ENCODE assay signal across 9 cellular contexts in genomic region chr4:84681488-84682274, GRCh38.
DNase-seq lines count a peak whose midpoint lies in the region; ATAC-seq and TF ChIP-seq lines count a peak whose summit lies in the region.
"Had no signal": no experiment of that assay in that cellular context is flagged by ENCODE, and none has a peak within 500 bp of the region (broad histone marks: within the 10 kb centered on the region; RNA-seq: fewer than 3 reads in every experiment).

No MANE protein-coding gene starts in this region.

- TF ChIP-seq CTCF in SK-N-SH (IDR thresholded peaks at IDR 0.05), result peak; percentile 40
- peak; percentile 8 for TF ChIP-seq CTCF in fibroblast of the aortic adventitia (IDR thresholded peaks at IDR 0.05; ENCODE audit: insufficient read depth, low read length)
- TF ChIP-seq CTCF in natural killer cell (IDR thresholded peaks at IDR 0.05), result no peak

- H3K27me3 Mint-ChIP-seq in natural killer cell (ENCODE audit: low read depth in 2 of 2), result no peaks in the 10 kb centered on the region

- H3K9me3 ChIP-seq in SK-N-SH (no peaks in the 10 kb centered on the region), MG63 (no peaks in the 10 kb centered on the region)
- H3K9me3 ChIP-seq: testis had no signal

- H3K36me3 ChIP-seq in SK-N-SH (replicated peaks in 1 of 2; ENCODE audit: control insufficient read depth in 1 of 2, insufficient read depth in 2 of 2, low read length in 1 of 2) (peaks cover 66 to 73% of the 10 kb centered on the region in 2 experiments), MG63 (peaks cover 4% of the 10 kb centered on the region)

- H3K4me1 ChIP-seq in SK-N-SH (ENCODE audit: control insufficient read depth in 1 of 2, insufficient read depth in 2 of 2, low read depth in 1 of 2, low read length in 1 of 2), result peaks cover 4 to 16% of the 10 kb centered on the region in 2 experiments; a peak in 3 of 4 replicates
- H3K4me1 ChIP-seq: testis had no signal

- no peak for TF ChIP-seq EP300 in SK-N-SH (IDR thresholded peaks at IDR 0.05; ENCODE audit: borderline replicate concordance in 1 of 2, low read depth in 1 of 2, low read length in 1 of 2)

- no peaks in the 10 kb centered on the region for H4K20me1 ChIP-seq in SK-N-SH (ENCODE audit: insufficient read depth)

- H2AFZ ChIP-seq in SK-N-SH (ENCODE audit: low read depth), result no peak overlapping the region

- 88% methylated on average over 2 of the region's 2 CpGs for WGBS in SK-N-SH (ENCODE audit: low lambda C conversion rate)

- no peak overlapping the region for H3K27ac Mint-ChIP-seq in natural killer cell

- H3F3A ChIP-seq in SK-N-SH (replicated peaks; ENCODE audit: insufficient read depth), result peaks cover 8% of the 10 kb centered on the region

- no peak overlapping the region for H3K4me3 Mint-ChIP-seq in natural killer cell

- no peak overlapping the region for H3K9ac ChIP-seq in SK-N-SH

- CTCF ChIA-PET in SK-N-SH (lab: Yijun Ruan, JAX), result no interaction called here

- H3K4me1 Mint-ChIP-seq in natural killer cell, result no peaks in the 10 kb centered on the region

- intact Hi-C loops in natural killer cell (cut with micrococcal nuclease), result no loop called here

- peak overlapping the region; percentile 49; the same call in 1 of the 2 replicates for H3K4me2 ChIP-seq in SK-N-SH

- H3K27ac ChIP-seq in SK-N-SH (ENCODE audit: low read depth in 2 of 2, low read length in 1 of 2), result peak overlapping the region; percentile 50 to 51
- H3K27ac ChIP-seq: testis had no signal

- no peak overlapping the region for H3K4me3 ChIP-seq in SK-N-SH (ENCODE audit: low read depth in 2 of 2, low read length in 1 of 2)
- no peak overlapping the region for H3K4me3 ChIP-seq in fibroblast of the aortic adventitia (ENCODE audit: low read depth, low read length)
- H3K4me3 ChIP-seq in MG63, result no peak overlapping the region
- H3K4me3 ChIP-seq: testis had no signal

- H3K27me3 ChIP-seq in SK-N-SH (ENCODE audit: insufficient read depth) (no peaks in the 10 kb centered on the region), MG63 (no peaks in the 10 kb centered on the region)
- H3K27me3 ChIP-seq: testis had no signal

- POLR2A ChIA-PET in SK-N-SH (lab: Yijun Ruan, JAX), result no interaction called here

- TF ChIP-seq RAD21 in SK-N-SH (IDR thresholded peaks at IDR 0.05; ENCODE audit: low read length), result no peak

- H3K36me3 Mint-ChIP-seq in natural killer cell, result no peaks in the 10 kb centered on the region

- no peaks in the 10 kb centered on the region for H3K9me3 Mint-ChIP-seq in natural killer cell

- H3K9me2 ChIP-seq in SK-N-SH, result no peaks in the 10 kb centered on the region

- DNase-seq in HCEC 1CT (peak; percentile 47), SK-N-SH (no peak), fibroblast of the aortic adventitia (ENCODE audit: low read depth) (peak; percentile 72), pons (ENCODE audit: low spot score) (peak; percentile 84), MG63 (no peak), natural killer cell (no peak)
- DNase-seq: testis had no signal

- no peak for ATAC-seq in GM21381 (IDR thresholded peaks at IDR 0.05; ENCODE audit: unreplicated experiment)
- no peak for ATAC-seq in GM21390 (IDR thresholded peaks at IDR 0.05; ENCODE audit: unreplicated experiment)
- ATAC-seq in natural killer cell, result no peak

- H3K79me2 ChIP-seq in SK-N-SH (ENCODE audit: insufficient read depth), result no peaks in the 10 kb centered on the region

TF ChIP-seq in SK-N-SH, 30 proteins besides CTCF, POLR2A, EP300 and RAD21:
- TF ChIP-seq TCF12 (IDR thresholded peaks at IDR 0.05) (peak; percentile 43; the same call in 1 of the 2 replicates), NFIC (IDR thresholded peaks at IDR 0.05; ENCODE audit: borderline replicate concordance) (0 out of 2 replicates have a peak, but pooled peaks have one; percentile 8), MEF2A (IDR thresholded peaks at IDR 0.05; ENCODE audit: borderline replicate concordance, low read depth) (peak; percentile 92), ELF1 (IDR thresholded peaks at IDR 0.05) (0 out of 2 replicates have a peak, but pooled peaks have one; percentile 21)
- TF ChIP-seq, protein P1, sequence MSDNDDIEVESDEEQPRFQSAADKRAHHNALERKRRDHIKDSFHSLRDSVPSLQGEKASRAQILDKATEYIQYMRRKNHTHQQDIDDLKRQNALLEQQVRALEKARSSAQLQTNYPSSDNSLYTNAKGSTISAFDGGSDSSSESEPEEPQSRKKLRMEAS (IDR thresholded peaks at IDR 0.05; ENCODE audit: low read depth), result no peak

Comparison
In these comparisons a context has a peak if more than half of its experiments do, and no peak if none do; other contexts are left out.
1. DNase-seq: peak in HCEC 1CT (single experiment), fibroblast of the aortic adventitia (single experiment) and pons (single experiment); none in SK-N-SH (single experiment), MG63 (single experiment) and natural killer cell (single experiment).